In genomic region chr18:79912409-79912991, GRCh38 we compare ENCODE assay signal across 9 cellular contexts. TPM values are rescaled to one million over a fixed set of nuclear protein-coding genes. Genes with fewer than 3 reads are reported as not detected.
DNase-seq lines count a peak whose midpoint lies in the region; ATAC-seq and TF ChIP-seq lines count a peak whose summit lies in the region.
"Had no signal": no experiment of that assay in that cellular context is flagged by ENCODE, and none has a peak within 500 bp of the region (broad histone marks: within the 10 kb centered on the region; RNA-seq: fewer than 3 reads in every experiment).

No MANE protein-coding gene starts in this region.

- H3K4me1 Mint-ChIP-seq in CD14-positive monocyte = no peaks in the 10 kb centered on the region

- H3K4me1 ChIP-seq in psoas muscle = peaks cover 4% of the 10 kb centered on the region

- peaks cover 0 to 31% of the 10 kb centered on the region in 2 donors for H3K36me3 ChIP-seq in psoas muscle (ENCODE audit: insufficient read depth in 1 of 2, low read depth in 1 of 2)

- H3K4me3 Mint-ChIP-seq in CD14-positive monocyte = no peak overlapping the region

- no peak overlapping the region for H3K4me3 ChIP-seq in psoas muscle
- H3K4me3 ChIP-seq: skin epidermis had no signal

- TF ChIP-seq CTCF in psoas muscle (IDR thresholded peaks at IDR 0.05) (no peak), CD14-positive monocyte (IDR thresholded peaks at IDR 0.05) (no peak)

- DNase-seq in GM04503 (ENCODE audit: low read depth) (peak; percentile 8), activated T-cell treated with anti-CD3 and anti-CD28 coated beads for 24 hours (ENCODE audit: low read depth) (peak; percentile 16), fibroblast of gingiva (ENCODE audit: low read depth) (peak; percentile 55), psoas muscle (peak; percentile 68 to 80), hippocampal formation (lab: John Stamatoyannopoulos, UW) (no peak), CD14-positive monocyte (ENCODE audit: low spot score) (no peak)

- H3K27me3 Mint-ChIP-seq in CD14-positive monocyte (ENCODE audit: low read depth in 3 of 3) = peaks cover 0 to 1% (median 0%) of the 10 kb centered on the region in 3 donors

- intact Hi-C loops in psoas muscle (cut with DNase I) = no loop called here
- intact Hi-C loops in CD14-positive monocyte (cut with micrococcal nuclease) = loop anchor here in 1 of 2 donors (5.0 kb wide), 1 partner anchor 35 kb away; no protein-coding TSS in a partner anchor

- no peaks in the 10 kb centered on the region for H3K9me3 ChIP-seq in psoas muscle

- no peaks in the 10 kb centered on the region for H3K27me3 ChIP-seq in psoas muscle (ENCODE audit: insufficient read depth in 3 of 3, low read length in 2 of 3)

- peaks cover 23 to 63% (median 30%) of the 10 kb centered on the region in 7 donors for H3K9me3 Mint-ChIP-seq in CD14-positive monocyte

- peak; percentile 82 to 86 (median 84) for ATAC-seq in psoas muscle
- ATAC-seq in HG02610 (IDR thresholded peaks at IDR 0.05; ENCODE audit: unreplicated experiment) = no peak
- ATAC-seq in HG02759 (IDR thresholded peaks at IDR 0.05; ENCODE audit: unreplicated experiment) = no peak

- H3K36me3 Mint-ChIP-seq in CD14-positive monocyte = peaks cover 70 to 85% of the 10 kb centered on the region in 2 donors

- peak overlapping the region; percentile 53 for H3K27ac ChIP-seq in psoas muscle
- H3K27ac ChIP-seq: skin epidermis had no signal

- no peak overlapping the region for H3K27ac Mint-ChIP-seq in CD14-positive monocyte

- WGBS in psoas muscle, 3 donors = 29 to 42% (median 36%) methylated on average over 20 of the region's 20 CpGs

RNA-seq across cellular contexts. Expression of gene SLC66A2, which starts 39.0 kb away (rescaled TPM):
- 100 to 1,000 TPM in 2 of 4 donors, 10 to 100 TPM in 2; 36.4 to 160 (median 72.7) TPM for total RNA-seq in psoas muscle
- polyA plus RNA-seq in psoas muscle (10 to 100 TPM; 53.4 to 79.3 (median 67.7) TPM), CD14-positive monocyte (10 to 100 TPM; 26.8 to 33.8 TPM)

RNA-seq across cellular contexts. Expression of gene HSBP1L1, which starts 51.9 kb away (rescaled TPM):
- total RNA-seq in psoas muscle = 1 to 10 TPM; 2.5 to 9.3 (median 8.4) TPM
- 10 to 100 TPM in 2 of 3 donors, 1 to 10 TPM in 1; 5.0 to 11.9 (median 10.2) TPM for polyA plus RNA-seq in psoas muscle
- polyA plus RNA-seq in CD14-positive monocyte = 10 to 100 TPM in 1 of 2 donors, 1 to 10 TPM in 1; 2.5 to 10.8 TPM

Comparison
In these comparisons a context has a peak if more than half of its experiments do, and no peak if none do; other contexts are left out.
1. DNase-seq: peak in GM04503 (single experiment), activated T-cell treated with anti-CD3 and anti-CD28 coated beads for 24 hours (single experiment), fibroblast of gingiva (single experiment) and psoas muscle (2 of 2); none in hippocampal formation (0 of 2) and CD14-positive monocyte (single experiment).
2. ATAC-seq: peak in psoas muscle (4 of 4); none in HG02610 (single experiment) and HG02759 (single experiment).